Comparison of ENCODE assay signal across 8 cellular contexts in genomic region chr19:57351867-57352266, GRCh38. TPM values are rescaled to one million over a fixed set of nuclear protein-coding genes. Genes with fewer than 3 reads are reported as not detected.
DNase-seq lines count a peak whose midpoint lies in the region; ATAC-seq, FAIRE-seq and TF ChIP-seq lines count a peak whose summit lies in the region.

No MANE protein-coding gene starts in this region.

- peak overlapping the region in 1 of 3 donors; percentile 74 for H3K27ac ChIP-seq in thyroid gland

- no peak for FAIRE-seq in GM19239 (lab: Jason Lieb, UNC)

- H3K4me1 ChIP-seq in thyroid gland: peaks cover 7 to 14% of the 10 kb centered on the region in 2 donors

- H3K27me3 Mint-ChIP-seq in activated CD4-positive, alpha-beta T cell treated with anti-CD3 and anti-CD28 coated beads, Interleukin-2, amount 10 ng/mL, durations not matched to agents 7 days and 5 days: no peaks in the 10 kb centered on the region
- peaks cover 3% of the 10 kb centered on the region for H3K27me3 Mint-ChIP-seq in activated naive CD8-positive, alpha-beta T cell treated with anti-CD3 and anti-CD28 coated beads, Interleukin-2, amount 10 ng/mL, durations not matched to agents 7 days and 5 days
- peaks cover 5 to 11% (median 9%) of the 10 kb centered on the region in 3 donors for H3K27me3 Mint-ChIP-seq in immature natural killer cell (ENCODE audit: low read depth in 3 of 3)

- no peaks in the 10 kb centered on the region for H3K9me3 ChIP-seq in thyroid gland

- TF ChIP-seq CTCF in thyroid gland (IDR thresholded peaks at IDR 0.05): no peak

- peak overlapping the region; percentile 84 for H3K4me3 Mint-ChIP-seq in activated CD4-positive, alpha-beta T cell treated with anti-CD3 and anti-CD28 coated beads, Interleukin-2, amount 10 ng/mL, durations not matched to agents 7 days and 5 days
- peak overlapping the region; percentile 94 for H3K4me3 Mint-ChIP-seq in activated naive CD8-positive, alpha-beta T cell treated with anti-CD3 and anti-CD28 coated beads, Interleukin-2, amount 10 ng/mL, durations not matched to agents 7 days and 5 days
- H3K4me3 Mint-ChIP-seq in immature natural killer cell: peak overlapping the region; percentile 93 to 96 (median 96)

- peaks cover 45% of the 10 kb centered on the region for H3K9me3 Mint-ChIP-seq in activated CD4-positive, alpha-beta T cell treated with anti-CD3 and anti-CD28 coated beads, Interleukin-2, amount 10 ng/mL, durations not matched to agents 7 days and 5 days
- H3K9me3 Mint-ChIP-seq in activated naive CD8-positive, alpha-beta T cell treated with anti-CD3 and anti-CD28 coated beads, Interleukin-2, amount 10 ng/mL, durations not matched to agents 7 days and 5 days: peaks cover 31% of the 10 kb centered on the region
- peaks cover 12 to 62% (median 33%) of the 10 kb centered on the region in 6 donors for H3K9me3 Mint-ChIP-seq in immature natural killer cell

- WGBS in thyroid gland, 2 donors: 18 to 25% methylated on average over 6 of the region's 7 CpGs

- DNase-seq in activated CD4-positive, alpha-beta T cell treated with anti-CD3 and anti-CD28 coated beads, Interleukin-2, amount 10 ng/mL, durations not matched to agents 7 days and 5 days: no peak
- DNase-seq in activated CD4-positive, alpha-beta T cell treated with anti-CD3 and anti-CD28 coated beads, Interleukin-2, amount 50 U/mL, for 4 hours: no peak
- DNase-seq in activated naive CD8-positive, alpha-beta T cell treated with anti-CD3 and anti-CD28 coated beads, Interleukin-2, amount 10 ng/mL, durations not matched to agents 7 days and 5 days: no peak
- DNase-seq in immature natural killer cell (no peak), thyroid gland (no peak), GM19239 (ENCODE audit: insufficient read length, low spot score) (no peak), NCI-H1930 (lab: John Stamatoyannopoulos, UW) (no peak)

- no peaks in the 10 kb centered on the region for H3K27me3 ChIP-seq in thyroid gland

- intact Hi-C loops in thyroid gland (cut with DNase I): no loop called here

- POLR2A ChIA-PET in activated CD4-positive, alpha-beta T cell treated with anti-CD3 and anti-CD28 coated beads, Interleukin-2, amount 10 ng/mL, durations not matched to agents 7 days and 5 days (lab: Charles Lee): no interaction called here
- POLR2A ChIA-PET in activated naive CD8-positive, alpha-beta T cell treated with anti-CD3 and anti-CD28 coated beads, Interleukin-2, amount 10 ng/mL, durations not matched to agents 7 days and 5 days (lab: Charles Lee): interaction anchor here (1.2 kb wide), 1 partner anchor 11 kb away, joined by 3 read pairs; the partner anchor contains the start of genes TRAPPC2B and ZNF547

- no peak for ATAC-seq in activated naive CD8-positive, alpha-beta T cell treated with anti-CD3 and anti-CD28 coated beads, Interleukin-2, amount 10 ng/mL, durations not matched to agents 7 days and 5 days (ENCODE audit: low read depth)
- ATAC-seq in GM18873 (IDR thresholded peaks at IDR 0.05; ENCODE audit: low FRiP score, unreplicated experiment): no peak

- H3K36me3 ChIP-seq in thyroid gland: peaks cover 25 to 28% of the 10 kb centered on the region in 2 donors

- TF ChIP-seq POLR2A in thyroid gland (IDR thresholded peaks at IDR 0.05): no peak

- H3K4me3 ChIP-seq in thyroid gland (replicated peaks in 1 of 3): peak overlapping the region; percentile 82 to 98 (median 85)

- H3K36me3 Mint-ChIP-seq in activated CD4-positive, alpha-beta T cell treated with anti-CD3 and anti-CD28 coated beads, Interleukin-2, amount 10 ng/mL, durations not matched to agents 7 days and 5 days (ENCODE audit: low read depth): peaks cover 69% of the 10 kb centered on the region
- H3K36me3 Mint-ChIP-seq in activated naive CD8-positive, alpha-beta T cell treated with anti-CD3 and anti-CD28 coated beads, Interleukin-2, amount 10 ng/mL, durations not matched to agents 7 days and 5 days: peaks cover 53% of the 10 kb centered on the region
- H3K36me3 Mint-ChIP-seq in immature natural killer cell: peaks cover 46 to 56% (median 55%) of the 10 kb centered on the region in 3 donors

- H3K4me1 Mint-ChIP-seq in activated CD4-positive, alpha-beta T cell treated with anti-CD3 and anti-CD28 coated beads, Interleukin-2, amount 10 ng/mL, durations not matched to agents 7 days and 5 days: peaks cover 34% of the 10 kb centered on the region
- H3K4me1 Mint-ChIP-seq in activated naive CD8-positive, alpha-beta T cell treated with anti-CD3 and anti-CD28 coated beads, Interleukin-2, amount 10 ng/mL, durations not matched to agents 7 days and 5 days: peaks cover 29% of the 10 kb centered on the region
- peaks cover 32 to 35% of the 10 kb centered on the region in 2 donors for H3K4me1 Mint-ChIP-seq in immature natural killer cell

- CTCF ChIA-PET in activated CD4-positive, alpha-beta T cell treated with anti-CD3 and anti-CD28 coated beads, Interleukin-2, amount 10 ng/mL, durations not matched to agents 7 days and 5 days (lab: Charles Lee): no interaction called here

- peak overlapping the region; percentile 93 for H3K27ac Mint-ChIP-seq in activated CD4-positive, alpha-beta T cell treated with anti-CD3 and anti-CD28 coated beads, Interleukin-2, amount 10 ng/mL, durations not matched to agents 7 days and 5 days
- peak overlapping the region; percentile 92 for H3K27ac Mint-ChIP-seq in activated naive CD8-positive, alpha-beta T cell treated with anti-CD3 and anti-CD28 coated beads, Interleukin-2, amount 10 ng/mL, durations not matched to agents 7 days and 5 days
- H3K27ac Mint-ChIP-seq in immature natural killer cell: peak overlapping the region; percentile 90 to 97 (median 94)

RNA-seq across cellular contexts. Expression of gene ZNF304, which starts 0.8 kb away (rescaled TPM):
- total RNA-seq in activated CD4-positive, alpha-beta T cell treated with anti-CD3 and anti-CD28 coated beads, Interleukin-2, amount 10 ng/mL, durations not matched to agents 7 days and 5 days: 1 to 10 TPM; 9.0 TPM
- 10 to 100 TPM; 15.3 to 15.4 TPM for total RNA-seq in activated naive CD8-positive, alpha-beta T cell treated with anti-CD3 and anti-CD28 coated beads, Interleukin-2, amount 10 ng/mL, durations not matched to agents 7 days and 5 days
- 1 to 10 TPM; 1.2 to 3.7 (median 2.0) TPM for polyA plus RNA-seq in immature natural killer cell
- total RNA-seq in thyroid gland: 10 to 100 TPM; 10.7 to 14.1 (median 13.9) TPM

RNA-seq across cellular contexts. Expression of gene TRAPPC2B, which starts 11.5 kb away (rescaled TPM):
- total RNA-seq in activated CD4-positive, alpha-beta T cell treated with anti-CD3 and anti-CD28 coated beads, Interleukin-2, amount 10 ng/mL, durations not matched to agents 7 days and 5 days: 10 to 100 TPM in 1 of 2 experiments, 1 to 10 TPM in 1; 9.0 to 10.3 TPM
- total RNA-seq in activated naive CD8-positive, alpha-beta T cell treated with anti-CD3 and anti-CD28 coated beads, Interleukin-2, amount 10 ng/mL, durations not matched to agents 7 days and 5 days: 10 to 100 TPM; 13.2 to 13.6 TPM
- polyA plus RNA-seq in immature natural killer cell: 10 to 100 TPM; 22.4 to 33.6 (median 30.9) TPM
- total RNA-seq in thyroid gland: 10 to 100 TPM in 3 of 4 donors, 1 to 10 TPM in 1; 8.7 to 38.3 (median 23.0) TPM

RNA-seq across cellular contexts. Expression of gene ZNF547, which starts 11.5 kb away (rescaled TPM):
- total RNA-seq in activated CD4-positive, alpha-beta T cell treated with anti-CD3 and anti-CD28 coated beads, Interleukin-2, amount 10 ng/mL, durations not matched to agents 7 days and 5 days: 1 to 10 TPM; 4.6 TPM
- total RNA-seq in activated naive CD8-positive, alpha-beta T cell treated with anti-CD3 and anti-CD28 coated beads, Interleukin-2, amount 10 ng/mL, durations not matched to agents 7 days and 5 days: 1 to 10 TPM; 6.7 to 7.8 TPM
- polyA plus RNA-seq in immature natural killer cell: 1 to 10 TPM in 1 of 3 donors, under 1 TPM in 2; 0.54 to 2.1 (median 0.61) TPM
- total RNA-seq in thyroid gland: 1 to 10 TPM; 2.5 to 7.0 (median 4.6) TPM

RNA-seq across cellular contexts. Expression of gene ZNF543, which starts 31.6 kb away (rescaled TPM):
- 1 to 10 TPM; 8.7 to 9.1 TPM for total RNA-seq in activated CD4-positive, alpha-beta T cell treated with anti-CD3 and anti-CD28 coated beads, Interleukin-2, amount 10 ng/mL, durations not matched to agents 7 days and 5 days
- 10 to 100 TPM; 11.8 to 12.5 TPM for total RNA-seq in activated naive CD8-positive, alpha-beta T cell treated with anti-CD3 and anti-CD28 coated beads, Interleukin-2, amount 10 ng/mL, durations not matched to agents 7 days and 5 days
- 1 to 10 TPM; 2.1 to 4.6 (median 2.5) TPM for polyA plus RNA-seq in immature natural killer cell
- total RNA-seq in thyroid gland: 10 to 100 TPM; 10.6 to 17.2 (median 14.7) TPM

RNA-seq across cellular contexts. Expression of gene ZNF548, which starts 37.8 kb away (rescaled TPM):
- 10 to 100 TPM; 29.1 to 31.8 TPM for total RNA-seq in activated CD4-positive, alpha-beta T cell treated with anti-CD3 and anti-CD28 coated beads, Interleukin-2, amount 10 ng/mL, durations not matched to agents 7 days and 5 days
- total RNA-seq in activated naive CD8-positive, alpha-beta T cell treated with anti-CD3 and anti-CD28 coated beads, Interleukin-2, amount 10 ng/mL, durations not matched to agents 7 days and 5 days: 10 to 100 TPM; 50.2 to 55.0 TPM
- polyA plus RNA-seq in immature natural killer cell: 10 to 100 TPM; 13.4 to 16.1 (median 15.9) TPM
- total RNA-seq in thyroid gland: 10 to 100 TPM; 22.3 to 31.0 (median 28.1) TPM
